ENCODE assay signal across 13 cellular contexts in genomic region chr18:77141401-77142118, GRCh38. TPM values are rescaled to one million over a fixed set of nuclear protein-coding genes. Genes with fewer than 3 reads are reported as not detected.
A peak's percentile ranks its signal among the peaks of the same experiment; 100 is the strongest.
DNase-seq lines count a peak whose midpoint lies in the region; ATAC-seq and TF ChIP-seq lines count a peak whose summit lies in the region.
"Had no signal": no experiment of that assay in that cellular context is flagged by ENCODE, and none has a peak within 500 bp of the region (broad histone marks: within the 10 kb centered on the region; RNA-seq: fewer than 3 reads in every experiment).

No MANE protein-coding gene starts in this region.

- no peaks in the 10 kb centered on the region for H3K79me2 ChIP-seq in parathyroid adenoma

- H3K27ac ChIP-seq in parathyroid adenoma: no peak overlapping the region

- H3K9me3 Mint-ChIP-seq in T-helper 1 cell treated with Interleukin-12 subunit alpha and Interleukin-12 subunit beta and Interleukin-4 antibody, amounts not matched to agents 30 μg/mL and 1 μg/mL, for 36 hours: peaks cover 26% of the 10 kb centered on the region
- H3K9me3 Mint-ChIP-seq in chondrocyte (ENCODE audit: low read depth): peaks cover 11% of the 10 kb centered on the region

- H3K27ac Mint-ChIP-seq in T-helper 1 cell treated with Interleukin-12 subunit alpha and Interleukin-12 subunit beta and Interleukin-4 antibody, amounts not matched to agents 30 μg/mL and 1 μg/mL, for 36 hours: peak overlapping the region; percentile 42
- H3K27ac Mint-ChIP-seq in chondrocyte (ENCODE audit: unreplicated experiment): no peak overlapping the region

- H3K4me1 Mint-ChIP-seq in T-helper 1 cell treated with Interleukin-12 subunit alpha and Interleukin-12 subunit beta and Interleukin-4 antibody, amounts not matched to agents 30 μg/mL and 1 μg/mL, for 36 hours (ENCODE audit: low read depth): peaks cover 37% of the 10 kb centered on the region
- H3K4me1 Mint-ChIP-seq in chondrocyte (ENCODE audit: low read depth): peaks cover 15% of the 10 kb centered on the region

- H3K4me2 ChIP-seq in parathyroid adenoma (ENCODE audit: low read length): no peak overlapping the region

- no peak overlapping the region for H2AFZ ChIP-seq in parathyroid adenoma

- DNase-seq in T-helper 1 cell: no peak
- peak; percentile 34 for DNase-seq in NCI-H69 (lab: John Stamatoyannopoulos, UW)
- no peak for DNase-seq in chondrocyte (ENCODE audit: low spot score)
- DNase-seq in GF-D8 (lab: John Stamatoyannopoulos, UW): no peak
- no peak for DNase-seq in NCI-H2196 treated with DMSO at 0.1 percent for 48 hours (lab: John Stamatoyannopoulos, UW; ENCODE audit: unreplicated experiment)
- DNase-seq: dermis blood vessel endothelial cell, DMS79 treated with DMSO at 0.1 percent for 48 hours, islet precursor cell, naive B cell, NCI-H2081 had no signal

- no peaks in the 10 kb centered on the region for H3K9me3 ChIP-seq in parathyroid adenoma (ENCODE audit: control insufficient read depth, low read length)

- TF ChIP-seq CTCF in chondrocyte (IDR thresholded peaks at IDR 0.05) (peak; percentile 39), parathyroid adenoma (IDR thresholded peaks at IDR 0.05) (peak; percentile 20)

- no peaks in the 10 kb centered on the region for H3K27me3 ChIP-seq in parathyroid adenoma (ENCODE audit: control insufficient read depth, insufficient read depth, low read length)

- no peak overlapping the region for H3K4me3 ChIP-seq in parathyroid adenoma (ENCODE audit: low read depth, low read length)

- no peak overlapping the region for H3K9ac ChIP-seq in parathyroid adenoma

- H3K4me3 Mint-ChIP-seq in T-helper 1 cell treated with Interleukin-12 subunit alpha and Interleukin-12 subunit beta and Interleukin-4 antibody, amounts not matched to agents 30 μg/mL and 1 μg/mL, for 36 hours: no peak overlapping the region
- no peak overlapping the region for H3K4me3 Mint-ChIP-seq in chondrocyte (ENCODE audit: unreplicated experiment)

- H3K36me3 Mint-ChIP-seq in T-helper 1 cell treated with Interleukin-12 subunit alpha and Interleukin-12 subunit beta and Interleukin-4 antibody, amounts not matched to agents 30 μg/mL and 1 μg/mL, for 36 hours (ENCODE audit: low read depth): peaks cover 21% of the 10 kb centered on the region
- peaks cover 2% of the 10 kb centered on the region for H3K36me3 Mint-ChIP-seq in chondrocyte (ENCODE audit: low read depth)

- no peak for ATAC-seq in HG03439 (IDR thresholded peaks at IDR 0.05; ENCODE audit: unreplicated experiment)

- H3K27me3 Mint-ChIP-seq in T-helper 1 cell treated with Interleukin-12 subunit alpha and Interleukin-12 subunit beta and Interleukin-4 antibody, amounts not matched to agents 30 μg/mL and 1 μg/mL, for 36 hours (ENCODE audit: low read depth): no peaks in the 10 kb centered on the region
- no peaks in the 10 kb centered on the region for H3K27me3 Mint-ChIP-seq in chondrocyte (ENCODE audit: low read depth)
- H3K27me3 Mint-ChIP-seq: naive B cell had no signal

- H3K36me3 ChIP-seq in parathyroid adenoma (ENCODE audit: control insufficient read depth, insufficient read depth, low read length): no peaks in the 10 kb centered on the region

- peaks cover 10% of the 10 kb centered on the region for H3K4me1 ChIP-seq in parathyroid adenoma

RNA-seq across cellular contexts. Expression of gene MBP, which starts 9.0 kb away (rescaled TPM):
- total RNA-seq in chondrocyte: 8.3 to 15.9 TPM (median 14.0 TPM) in 3 replicates
